ENCODE assay signal across 23 cellular contexts in genomic region chr9:91832322-91832721, GRCh38.
"Had no signal": no experiment of that assay in that cellular context is flagged by ENCODE, and none has a peak within 500 bp of the region (broad histone marks: within the 10 kb centered on the region; RNA-seq: fewer than 3 reads in every experiment).

No MANE protein-coding gene starts in this region.

- H3K36me3 Mint-ChIP-seq: mesothelial cell of epicardium; natural killer cell; stimulated activated naive B cell treated with anti-CD40 and anti-IgM and Interleukin-4, amounts not matched to agents 10 μg/mL and 1 μg/mL and 100 μg/mL, for 72 hours; type B pancreatic cell had no signal

- H3K36me3 ChIP-seq: esophagus squamous epithelium, gastroesophageal sphincter, pancreas, sigmoid colon, thoracic aorta had no signal

- H3K4me1 ChIP-seq: esophagus squamous epithelium, pancreas, psoas muscle had no signal

- H3K27ac Mint-ChIP-seq: dendritic cell treated with granulocyte-macrophage colony-stimulating factor and Interleukin-4, amounts not matched to agents 40 ng/mL and 50 ng/mL, for 4 days; effector memory CD8-positive, alpha-beta T cell; mesothelial cell of epicardium; natural killer cell; stimulated activated naive B cell treated with anti-CD40 and anti-IgM and Interleukin-4, amounts not matched to agents 10 μg/mL and 1 μg/mL and 100 μg/mL, for 72 hours; stimulated activated naive CD8-positive, alpha-beta T cell treated with anti-CD3 and anti-CD28 coated beads, Interleukin-15, amount 100 ng/mL, for 72 hours; type B pancreatic cell had no signal

- H3K4me3 Mint-ChIP-seq: dendritic cell treated with granulocyte-macrophage colony-stimulating factor and Interleukin-4, amounts not matched to agents 40 ng/mL and 50 ng/mL, for 4 days; effector memory CD8-positive, alpha-beta T cell; mesothelial cell of epicardium; natural killer cell; stimulated activated naive B cell treated with anti-CD40 and anti-IgM and Interleukin-4, amounts not matched to agents 10 μg/mL and 1 μg/mL and 100 μg/mL, for 72 hours; stimulated activated naive CD8-positive, alpha-beta T cell treated with anti-CD3 and anti-CD28 coated beads, Interleukin-15, amount 100 ng/mL, for 72 hours; type B pancreatic cell had no signal

- H3K27ac ChIP-seq: esophagus squamous epithelium, pancreas, psoas muscle, skin epidermis, thoracic aorta had no signal

- ATAC-seq: effector memory CD8-positive, alpha-beta T cell; gastroesophageal sphincter; left lobe of liver; natural killer cell; pancreas; psoas muscle; stimulated activated naive B cell treated with anti-CD40 and anti-IgM and Interleukin-4, amounts not matched to agents 10 μg/mL and 1 μg/mL and 100 μg/mL, for 72 hours; stimulated activated naive CD8-positive, alpha-beta T cell treated with anti-CD3 and anti-CD28 coated beads, Interleukin-15, amount 100 ng/mL, for 72 hours had no signal

- DNase-seq: effector memory CD8-positive, alpha-beta T cell; esophagus squamous epithelium; foreskin fibroblast; glutamatergic neuron; islet precursor cell; mammary epithelial cell; natural killer cell; occipital lobe; pancreas; psoas muscle; sigmoid colon; stimulated activated CD4-positive, alpha-beta T cell treated with anti-CD3 and anti-CD28 coated beads, Interleukin-2, amount 100 ng/mL, for 24 hours; stimulated activated CD4-positive, alpha-beta T cell treated with anti-CD3 and anti-CD28 coated beads, Interleukin-4, amount 100 ng/mL, for 4 hours; stimulated activated naive B cell treated with anti-CD40 and anti-IgM and Interleukin-4, amounts not matched to agents 10 μg/mL and 1 μg/mL and 100 μg/mL, for 72 hours; stimulated activated naive CD8-positive, alpha-beta T cell treated with anti-CD3 and anti-CD28 coated beads, Interleukin-15, amount 100 ng/mL, for 72 hours; substantia nigra had no signal

- H3K27me3 ChIP-seq: gastroesophageal sphincter, pancreas, sigmoid colon had no signal

- H3K4me1 Mint-ChIP-seq: natural killer cell; stimulated activated naive B cell treated with anti-CD40 and anti-IgM and Interleukin-4, amounts not matched to agents 10 μg/mL and 1 μg/mL and 100 μg/mL, for 72 hours; stimulated activated naive CD8-positive, alpha-beta T cell treated with anti-CD3 and anti-CD28 coated beads, Interleukin-15, amount 100 ng/mL, for 72 hours had no signal

- H3K9me3 Mint-ChIP-seq: dendritic cell treated with granulocyte-macrophage colony-stimulating factor and Interleukin-4, amounts not matched to agents 40 ng/mL and 50 ng/mL, for 4 days; effector memory CD8-positive, alpha-beta T cell; mesothelial cell of epicardium; natural killer cell; stimulated activated naive B cell treated with anti-CD40 and anti-IgM and Interleukin-4, amounts not matched to agents 10 μg/mL and 1 μg/mL and 100 μg/mL, for 72 hours; stimulated activated naive CD8-positive, alpha-beta T cell treated with anti-CD3 and anti-CD28 coated beads, Interleukin-15, amount 100 ng/mL, for 72 hours; type B pancreatic cell had no signal

- H3K27me3 Mint-ChIP-seq: type B pancreatic cell had no signal

- H3K4me3 ChIP-seq: esophagus squamous epithelium, gastroesophageal sphincter, pancreas, psoas muscle, sigmoid colon, skin epidermis, thoracic aorta had no signal

- H3K9me3 ChIP-seq: esophagus squamous epithelium, gastroesophageal sphincter, pancreas, psoas muscle, sigmoid colon, thoracic aorta had no signal
